ENCODE assay signal across 8 cellular contexts in genomic region chr11:57741132-57742086, GRCh38. TPM values are rescaled to one million over a fixed set of nuclear protein-coding genes. Genes with fewer than 3 reads are reported as not detected.
DNase-seq lines count a peak whose midpoint lies in the region; ATAC-seq and TF ChIP-seq lines count a peak whose summit lies in the region.

Gene SELENOH, plus strand, starts transcription at chr11:57741491. Its CDS starts 105 bp downstream, at chr11:57741596.

- H3K4me1 ChIP-seq in left ventricle myocardium inferior: peaks cover 55% of the 10 kb centered on the region

- intact Hi-C loops in left ventricle myocardium inferior (cut with micrococcal nuclease): loop anchor here (5.0 kb wide), 1 partner anchor 61 kb away; no protein-coding TSS in a partner anchor

- H3K27me3 ChIP-seq in left ventricle myocardium inferior (ENCODE audit: low read depth): no peaks in the 10 kb centered on the region

- DNase-seq in GM13977 (ENCODE audit: low spot score) (peak; percentile 89), NCI-H1694 (lab: John Stamatoyannopoulos, UW) (peak; percentile 92), amygdala (lab: John Stamatoyannopoulos, UW) (peak; percentile 35 to 97 (median 93)), left ventricle myocardium inferior (peak; percentile 95), progenitor cell of endocrine pancreas (ENCODE audit: low spot score, unreplicated experiment) (peak; percentile 92), ureter (ENCODE audit: low spot score) (peak; percentile 97)

- peaks cover 29% of the 10 kb centered on the region for H3K4me1 Mint-ChIP-seq in T-helper 1 cell treated with Interleukin-12 subunit alpha and Interleukin-12 subunit beta and Interleukin-4 antibody, amounts not matched to agents 30 μg/mL and 1 μg/mL, for 36 hours (ENCODE audit: low read depth)
- H3K4me1 Mint-ChIP-seq in progenitor cell of endocrine pancreas (ENCODE audit: low read depth): peaks cover 16% of the 10 kb centered on the region

- no peaks in the 10 kb centered on the region for H3K9me3 ChIP-seq in left ventricle myocardium inferior (replicated peaks)

- peaks cover 34% of the 10 kb centered on the region for H3K36me3 Mint-ChIP-seq in T-helper 1 cell treated with Interleukin-12 subunit alpha and Interleukin-12 subunit beta and Interleukin-4 antibody, amounts not matched to agents 30 μg/mL and 1 μg/mL, for 36 hours (ENCODE audit: low read depth)
- H3K36me3 Mint-ChIP-seq in progenitor cell of endocrine pancreas (ENCODE audit: insufficient read depth): peaks cover 17% of the 10 kb centered on the region

- peak within 1 kb of the TSS; percentile 99 for H3K27ac Mint-ChIP-seq in T-helper 1 cell treated with Interleukin-12 subunit alpha and Interleukin-12 subunit beta and Interleukin-4 antibody, amounts not matched to agents 30 μg/mL and 1 μg/mL, for 36 hours
- H3K27ac Mint-ChIP-seq in progenitor cell of endocrine pancreas: peak within 1 kb of the TSS; percentile 99

- TF ChIP-seq CTCF in GM13977 (IDR thresholded peaks at IDR 0.05; ENCODE audit: extremely low read depth, insufficient read depth, missing control alignments) (no peak), left ventricle myocardium inferior (IDR thresholded peaks at IDR 0.05; ENCODE audit: borderline replicate concordance) (no peak), progenitor cell of endocrine pancreas (IDR thresholded peaks at IDR 0.05; ENCODE audit: unreplicated experiment) (no peak)

- H3K27ac ChIP-seq in left ventricle myocardium inferior (replicated peaks): peak within 1 kb of the TSS; percentile 91

- H3K4me3 Mint-ChIP-seq in T-helper 1 cell treated with Interleukin-12 subunit alpha and Interleukin-12 subunit beta and Interleukin-4 antibody, amounts not matched to agents 30 μg/mL and 1 μg/mL, for 36 hours: peak within 1 kb of the TSS; percentile 99
- peak within 1 kb of the TSS; percentile 95 for H3K4me3 Mint-ChIP-seq in progenitor cell of endocrine pancreas (ENCODE audit: low read depth)

- peak; percentile 85 for ATAC-seq in HG02884 (IDR thresholded peaks at IDR 0.05; ENCODE audit: unreplicated experiment)

- H3K27me3 Mint-ChIP-seq in T-helper 1 cell treated with Interleukin-12 subunit alpha and Interleukin-12 subunit beta and Interleukin-4 antibody, amounts not matched to agents 30 μg/mL and 1 μg/mL, for 36 hours (ENCODE audit: low read depth): no peaks in the 10 kb centered on the region
- H3K27me3 Mint-ChIP-seq in progenitor cell of endocrine pancreas: no peaks in the 10 kb centered on the region

- H3K4me3 ChIP-seq in left ventricle myocardium inferior: peak within 1 kb of the TSS; percentile 76

- H3K9me3 Mint-ChIP-seq in T-helper 1 cell treated with Interleukin-12 subunit alpha and Interleukin-12 subunit beta and Interleukin-4 antibody, amounts not matched to agents 30 μg/mL and 1 μg/mL, for 36 hours: no peaks in the 10 kb centered on the region
- no peaks in the 10 kb centered on the region for H3K9me3 Mint-ChIP-seq in progenitor cell of endocrine pancreas (ENCODE audit: low read depth)

- H3K36me3 ChIP-seq in left ventricle myocardium inferior: peaks cover 67% of the 10 kb centered on the region

- in situ Hi-C loops in GM13977 (cut with MboI; ENCODE audit: low pct_unique_long_range_greater_than_20kb, low sequenced_read_pairs, unreplicated experiment): loop anchor here (10.0 kb wide), 1 partner anchor 53 kb away; no protein-coding TSS in a partner anchor

RNA-seq across cellular contexts. Expression of gene SELENOH, which starts in this region (rescaled TPM):
- total RNA-seq in left ventricle myocardium inferior: 78.8 TPM
- 206 and 223 TPM in 2 replicates for total RNA-seq in progenitor cell of endocrine pancreas
- total RNA-seq in ureter: 111 TPM

Comparison
In these comparisons a context has a peak if more than half of its experiments do, and no peak if none do; other contexts are left out.
1. Peak in every context shown above with its lines: DNase-seq, ATAC-seq, H3K4me3 ChIP-seq and H3K27ac ChIP-seq.